Comparison of ENCODE assay signal across 8 cellular contexts in genomic region chr2:24164416-24164973, GRCh38. TPM values are rescaled to one million over a fixed set of nuclear protein-coding genes. Genes with fewer than 3 reads are reported as not detected.
DNase-seq lines count a peak whose midpoint lies in the region; ATAC-seq, FAIRE-seq and TF ChIP-seq lines count a peak whose summit lies in the region.

No MANE protein-coding gene starts in this region.

- 46 to 63% (median 54%) methylated on average over 7 to 8 of the region's 8 CpGs for WGBS in small intestine, 3 donors

- H3K27ac ChIP-seq in DOHH2 (ENCODE audit: low read depth, low read length), result no peak overlapping the region
- no peak overlapping the region for H3K27ac ChIP-seq in small intestine (ENCODE audit: low read depth in 1 of 2, low read length in 1 of 2)

- no peaks in the 10 kb centered on the region for H3K79me2 ChIP-seq in DOHH2 (ENCODE audit: control insufficient read depth, low read length)

- ATAC-seq in GM21360 (IDR thresholded peaks at IDR 0.05; ENCODE audit: unreplicated experiment), result peak; percentile 72

- peaks cover 6% of the 10 kb centered on the region for H3K4me1 ChIP-seq in DOHH2 (ENCODE audit: control insufficient read depth, low read length)
- H3K4me1 ChIP-seq in small intestine (ENCODE audit: control insufficient read depth in 2 of 2, insufficient read depth in 1 of 2, low read depth in 1 of 2, low read length in 1 of 2), result no peaks in the 10 kb centered on the region

- H3K27me3 ChIP-seq in DOHH2 (ENCODE audit: control insufficient read depth, low read length) (no peaks in the 10 kb centered on the region), small intestine (ENCODE audit: control insufficient read depth in 2 of 2, insufficient read depth in 2 of 2, low read length in 2 of 2) (no peaks in the 10 kb centered on the region)

- no peak for FAIRE-seq in small intestine (lab: Jason Lieb, UNC)

- H3K4me3 ChIP-seq in DOHH2 (ENCODE audit: low read length), result no peak overlapping the region
- no peak overlapping the region for H3K4me3 ChIP-seq in fibroblast of pulmonary artery (replicated peaks; ENCODE audit: low read depth, low read length)
- H3K4me3 ChIP-seq in small intestine (ENCODE audit: low read depth in 1 of 2, low read length in 2 of 2), result no peak overlapping the region

- H3K4me2 ChIP-seq in DOHH2 (ENCODE audit: low read length), result peak overlapping the region; percentile 22

- H3K36me3 ChIP-seq in DOHH2 (ENCODE audit: control insufficient read depth, low read length) (no peaks in the 10 kb centered on the region), small intestine (ENCODE audit: control insufficient read depth in 2 of 2, insufficient read depth in 2 of 2, low read length in 2 of 2) (no peaks in the 10 kb centered on the region)

- H3F3A ChIP-seq in DOHH2 (ENCODE audit: control insufficient read depth, insufficient read depth), result no peaks in the 10 kb centered on the region

- DNase-seq in activated CD4-positive, alpha-beta T cell treated with anti-CD3 and anti-CD28 coated beads, Interleukin-2, amount 50 U/mL, for 4 hours, result peak; percentile 14 to 20
- DNase-seq in fibroblast of pulmonary artery (ENCODE audit: low read depth) (peak; percentile 13), small intestine (peak; percentile 29), midbrain (lab: John Stamatoyannopoulos, UW) (no peak), cerebellum (ENCODE audit: low spot score) (no peak)

- H3K9me3 ChIP-seq in DOHH2 (ENCODE audit: control insufficient read depth, insufficient read depth, low read length) (no peaks in the 10 kb centered on the region), small intestine (ENCODE audit: control insufficient read depth, low read depth) (no peaks in the 10 kb centered on the region)

- H3K9me2 ChIP-seq in DOHH2 (replicated peaks; ENCODE audit: control insufficient read depth, low read length), result no peaks in the 10 kb centered on the region

- no peaks in the 10 kb centered on the region for H4K20me1 ChIP-seq in DOHH2 (ENCODE audit: control insufficient read depth, insufficient read depth, low read depth, low read length)

- TF ChIP-seq CTCF in DOHH2 (IDR thresholded peaks at IDR 0.05; ENCODE audit: low read depth, low read length, poor library complexity, severe bottlenecking) (peak; percentile 100), LNCAP (IDR thresholded peaks at IDR 0.05) (peak; percentile 47; the same call in 1 of the 2 replicates), fibroblast of pulmonary artery (IDR thresholded peaks at IDR 0.05; ENCODE audit: low read length, missing control alignments) (peak; percentile 54)

RNA-seq across cellular contexts. Expression of gene FAM228A, which starts 10.4 kb away (rescaled TPM):
- under 1 TPM in 2 of 3 donors, not detected in 1; 0.34 to 0.54 TPM for polyA plus RNA-seq in small intestine
- total RNA-seq in cerebellum, result 3.5 TPM

RNA-seq across cellular contexts. Expression of gene FAM228B, which starts 41.2 kb away (rescaled TPM):
- polyA plus RNA-seq in small intestine, result 1 to 10 TPM; 2.9 to 4.5 (median 3.2) TPM
- total RNA-seq in cerebellum, result 40.6 TPM

RNA-seq across cellular contexts. Expression of gene PFN4, which starts 41.4 kb away (rescaled TPM):
- polyA plus RNA-seq in small intestine, result under 1 TPM in 1 of 3 donors, not detected in 2; 0.27 TPM
- total RNA-seq in cerebellum, result 1.00 TPM

Comparison
In these comparisons a context has a peak if more than half of its experiments do, and no peak if none do; other contexts are left out.
1. CTCF ChIP-seq: peak in every context shown above with its lines; median percentile 100 in DOHH2; 54 in fibroblast of pulmonary artery; 47 in LNCAP.
2. DNase-seq: peak in activated CD4-positive, alpha-beta T cell treated with anti-CD3 and anti-CD28 coated beads, Interleukin-2, amount 50 U/mL, for 4 hours (2 of 2), fibroblast of pulmonary artery (single experiment) and small intestine (single experiment); none in midbrain (single experiment) and cerebellum (single experiment).